1 cellular context compared by ENCODE assay signal in the genomic region with DNA sequence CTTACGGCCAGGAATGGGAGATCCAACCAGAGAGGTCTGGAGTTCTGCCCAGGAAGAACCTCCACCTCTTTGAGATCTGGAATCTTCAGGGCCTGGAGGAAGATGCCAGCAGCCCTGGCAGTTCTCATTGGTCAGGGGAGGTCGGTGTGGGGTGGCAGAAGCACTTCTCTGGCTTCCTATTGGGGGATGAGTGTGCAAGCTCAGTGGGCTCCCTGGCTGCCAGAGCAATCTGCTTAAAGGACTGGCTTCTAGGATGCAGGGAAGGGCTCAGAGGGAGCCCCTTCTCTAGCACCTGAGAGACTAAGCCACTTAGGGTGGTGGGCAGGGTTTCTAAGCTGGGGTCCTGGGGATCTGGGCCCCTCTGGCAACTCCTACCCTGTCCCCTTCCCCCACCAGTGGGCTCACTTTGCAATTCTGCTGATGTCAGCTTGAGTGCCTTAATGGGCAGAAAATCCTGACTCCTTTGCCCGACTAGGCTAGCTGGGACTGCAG.
TF ChIP-seq lines count a peak whose summit lies in the region.

No MANE protein-coding gene starts in this region.

TF ChIP-seq in GM23338, 12 proteins besides CTCF, POLR2A, EP300 and RAD21:
- TF ChIP-seq, protein P1, sequence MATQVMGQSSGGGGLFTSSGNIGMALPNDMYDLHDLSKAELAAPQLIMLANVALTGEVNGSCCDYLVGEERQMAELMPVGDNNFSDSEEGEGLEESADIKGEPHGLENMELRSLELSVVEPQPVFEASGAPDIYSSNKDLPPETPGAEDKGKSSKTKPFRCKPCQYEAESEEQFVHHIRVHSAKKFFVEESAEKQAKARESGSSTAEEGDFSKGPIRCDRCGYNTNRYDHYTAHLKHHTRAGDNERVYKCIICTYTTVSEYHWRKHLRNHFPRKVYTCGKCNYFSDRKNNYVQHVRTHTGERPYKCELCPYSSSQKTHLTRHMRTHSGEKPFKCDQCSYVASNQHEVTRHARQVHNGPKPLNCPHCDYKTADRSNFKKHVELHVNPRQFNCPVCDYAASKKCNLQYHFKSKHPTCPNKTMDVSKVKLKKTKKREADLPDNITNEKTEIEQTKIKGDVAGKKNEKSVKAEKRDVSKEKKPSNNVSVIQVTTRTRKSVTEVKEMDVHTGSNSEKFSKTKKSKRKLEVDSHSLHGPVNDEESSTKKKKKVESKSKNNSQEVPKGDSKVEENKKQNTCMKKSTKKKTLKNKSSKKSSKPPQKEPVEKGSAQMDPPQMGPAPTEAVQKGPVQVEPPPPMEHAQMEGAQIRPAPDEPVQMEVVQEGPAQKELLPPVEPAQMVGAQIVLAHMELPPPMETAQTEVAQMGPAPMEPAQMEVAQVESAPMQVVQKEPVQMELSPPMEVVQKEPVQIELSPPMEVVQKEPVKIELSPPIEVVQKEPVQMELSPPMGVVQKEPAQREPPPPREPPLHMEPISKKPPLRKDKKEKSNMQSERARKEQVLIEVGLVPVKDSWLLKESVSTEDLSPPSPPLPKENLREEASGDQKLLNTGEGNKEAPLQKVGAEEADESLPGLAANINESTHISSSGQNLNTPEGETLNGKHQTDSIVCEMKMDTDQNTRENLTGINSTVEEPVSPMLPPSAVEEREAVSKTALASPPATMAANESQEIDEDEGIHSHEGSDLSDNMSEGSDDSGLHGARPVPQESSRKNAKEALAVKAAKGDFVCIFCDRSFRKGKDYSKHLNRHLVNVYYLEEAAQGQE (IDR thresholded peaks at IDR 0.05; ENCODE audit: unreplicated experiment), result no peak
- no peak for TF ChIP-seq POLR2AphosphoS5 (IDR thresholded peaks at IDR 0.05; ENCODE audit: low read depth)
- TF ChIP-seq, protein P2, sequence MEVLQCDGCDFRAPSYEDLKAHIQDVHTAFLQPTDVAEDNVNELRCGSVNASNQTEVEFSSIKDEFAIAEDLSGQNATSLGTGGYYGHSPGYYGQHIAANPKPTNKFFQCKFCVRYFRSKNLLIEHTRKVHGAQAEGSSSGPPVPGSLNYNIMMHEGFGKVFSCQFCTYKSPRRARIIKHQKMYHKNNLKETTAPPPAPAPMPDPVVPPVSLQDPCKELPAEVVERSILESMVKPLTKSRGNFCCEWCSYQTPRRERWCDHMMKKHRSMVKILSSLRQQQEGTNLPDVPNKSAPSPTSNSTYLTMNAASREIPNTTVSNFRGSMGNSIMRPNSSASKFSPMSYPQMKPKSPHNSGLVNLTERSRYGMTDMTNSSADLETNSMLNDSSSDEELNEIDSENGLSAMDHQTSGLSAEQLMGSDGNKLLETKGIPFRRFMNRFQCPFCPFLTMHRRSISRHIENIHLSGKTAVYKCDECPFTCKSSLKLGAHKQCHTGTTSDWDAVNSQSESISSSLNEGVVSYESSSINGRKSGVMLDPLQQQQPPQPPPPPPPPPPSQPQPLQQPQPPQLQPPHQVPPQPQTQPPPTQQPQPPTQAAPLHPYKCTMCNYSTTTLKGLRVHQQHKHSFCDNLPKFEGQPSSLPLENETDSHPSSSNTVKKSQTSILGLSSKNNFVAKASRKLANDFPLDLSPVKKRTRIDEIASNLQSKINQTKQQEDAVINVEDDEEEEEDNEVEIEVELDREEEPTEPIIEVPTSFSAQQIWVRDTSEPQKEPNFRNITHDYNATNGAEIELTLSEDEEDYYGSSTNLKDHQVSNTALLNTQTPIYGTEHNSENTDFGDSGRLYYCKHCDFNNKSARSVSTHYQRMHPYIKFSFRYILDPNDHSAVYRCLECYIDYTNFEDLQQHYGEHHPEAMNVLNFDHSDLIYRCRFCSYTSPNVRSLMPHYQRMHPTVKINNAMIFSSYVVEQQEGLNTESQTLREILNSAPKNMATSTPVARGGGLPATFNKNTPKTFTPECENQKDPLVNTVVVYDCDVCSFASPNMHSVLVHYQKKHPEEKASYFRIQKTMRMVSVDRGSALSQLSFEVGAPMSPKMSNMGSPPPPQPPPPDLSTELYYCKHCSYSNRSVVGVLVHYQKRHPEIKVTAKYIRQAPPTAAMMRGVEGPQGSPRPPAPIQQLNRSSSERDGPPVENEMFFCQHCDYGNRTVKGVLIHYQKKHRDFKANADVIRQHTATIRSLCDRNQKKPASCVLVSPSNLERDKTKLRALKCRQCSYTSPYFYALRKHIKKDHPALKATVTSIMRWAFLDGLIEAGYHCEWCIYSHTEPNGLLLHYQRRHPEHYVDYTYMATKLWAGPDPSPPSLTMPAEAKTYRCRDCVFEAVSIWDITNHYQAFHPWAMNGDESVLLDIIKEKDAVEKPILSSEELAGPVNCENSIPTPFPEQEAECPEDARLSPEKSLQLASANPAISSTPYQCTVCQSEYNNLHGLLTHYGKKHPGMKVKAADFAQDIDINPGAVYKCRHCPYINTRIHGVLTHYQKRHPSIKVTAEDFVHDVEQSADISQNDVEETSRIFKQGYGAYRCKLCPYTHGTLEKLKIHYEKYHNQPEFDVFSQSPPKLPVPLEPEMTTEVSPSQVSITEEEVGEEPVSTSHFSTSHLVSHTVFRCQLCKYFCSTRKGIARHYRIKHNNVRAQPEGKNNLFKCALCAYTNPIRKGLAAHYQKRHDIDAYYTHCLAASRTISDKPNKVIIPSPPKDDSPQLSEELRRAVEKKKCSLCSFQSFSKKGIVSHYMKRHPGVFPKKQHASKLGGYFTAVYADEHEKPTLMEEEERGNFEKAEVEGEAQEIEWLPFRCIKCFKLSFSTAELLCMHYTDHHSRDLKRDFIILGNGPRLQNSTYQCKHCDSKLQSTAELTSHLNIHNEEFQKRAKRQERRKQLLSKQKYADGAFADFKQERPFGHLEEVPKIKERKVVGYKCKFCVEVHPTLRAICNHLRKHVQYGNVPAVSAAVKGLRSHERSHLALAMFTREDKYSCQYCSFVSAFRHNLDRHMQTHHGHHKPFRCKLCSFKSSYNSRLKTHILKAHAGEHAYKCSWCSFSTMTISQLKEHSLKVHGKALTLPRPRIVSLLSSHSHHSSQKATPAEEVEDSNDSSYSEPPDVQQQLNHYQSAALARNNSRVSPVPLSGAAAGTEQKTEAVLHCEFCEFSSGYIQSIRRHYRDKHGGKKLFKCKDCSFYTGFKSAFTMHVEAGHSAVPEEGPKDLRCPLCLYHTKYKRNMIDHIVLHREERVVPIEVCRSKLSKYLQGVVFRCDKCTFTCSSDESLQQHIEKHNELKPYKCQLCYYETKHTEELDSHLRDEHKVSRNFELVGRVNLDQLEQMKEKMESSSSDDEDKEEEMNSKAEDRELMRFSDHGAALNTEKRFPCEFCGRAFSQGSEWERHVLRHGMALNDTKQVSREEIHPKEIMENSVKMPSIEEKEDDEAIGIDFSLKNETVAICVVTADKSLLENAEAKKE (CRISPR knock-in tag; IDR thresholded peaks at IDR 0.05), result no peak
- no peak for TF ChIP-seq ZNF114 (CRISPR knock-in tag; IDR thresholded peaks at IDR 0.05)
- TF ChIP-seq ZNF331 (CRISPR knock-in tag; IDR thresholded peaks at IDR 0.05; ENCODE audit: low read depth), result no peak
- no peak for TF ChIP-seq NANOG (IDR thresholded peaks at IDR 0.05; ENCODE audit: borderline replicate concordance)
- no peak for TF ChIP-seq EZH2 (IDR thresholded peaks at IDR 0.05; ENCODE audit: low read depth, unreplicated experiment)
- TF ChIP-seq STAT1 (IDR thresholded peaks at IDR 0.05; ENCODE audit: unreplicated experiment), result no peak
- TF ChIP-seq CREB1 (CRISPR knock-in tag; IDR thresholded peaks at IDR 0.05; ENCODE audit: low read depth), result no peak
- TF ChIP-seq, protein P3, sequence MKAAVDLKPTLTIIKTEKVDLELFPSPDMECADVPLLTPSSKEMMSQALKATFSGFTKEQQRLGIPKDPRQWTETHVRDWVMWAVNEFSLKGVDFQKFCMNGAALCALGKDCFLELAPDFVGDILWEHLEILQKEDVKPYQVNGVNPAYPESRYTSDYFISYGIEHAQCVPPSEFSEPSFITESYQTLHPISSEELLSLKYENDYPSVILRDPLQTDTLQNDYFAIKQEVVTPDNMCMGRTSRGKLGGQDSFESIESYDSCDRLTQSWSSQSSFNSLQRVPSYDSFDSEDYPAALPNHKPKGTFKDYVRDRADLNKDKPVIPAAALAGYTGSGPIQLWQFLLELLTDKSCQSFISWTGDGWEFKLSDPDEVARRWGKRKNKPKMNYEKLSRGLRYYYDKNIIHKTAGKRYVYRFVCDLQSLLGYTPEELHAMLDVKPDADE (IDR thresholded peaks at IDR 0.05), result no peak
- TF ChIP-seq EZH2phosphoT487 (IDR thresholded peaks at IDR 0.05; ENCODE audit: unreplicated experiment), result no peak
- TF ChIP-seq JUNB (IDR thresholded peaks at IDR 0.05; ENCODE audit: unreplicated experiment), result no peak
TF ChIP-seq in GM23338: peak in this region for 0.
